32 cellular contexts compared by ENCODE assay signal in genomic region chr10:132991706-132992432, GRCh38. TPM values are rescaled to one million over a fixed set of nuclear protein-coding genes. Genes with fewer than 3 reads are reported as not detected.
"Had no signal": no experiment of that assay in that cellular context is flagged by ENCODE, and none has a peak within 500 bp of the region (broad histone marks: within the 10 kb centered on the region; RNA-seq: fewer than 3 reads in every experiment).

No MANE protein-coding gene starts in this region.

- H3K36me3 ChIP-seq: adrenal gland, Peyer's patch had no signal

- H3K27me3 Mint-ChIP-seq: activated CD4-positive, alpha-beta memory T cell treated with anti-CD3 and anti-CD28 coated beads, Interleukin-2, amount 10 ng/mL, durations not matched to agents 7 days and 5 days; activated CD8-positive, alpha-beta memory T cell treated with anti-CD3 and anti-CD28 coated beads, Interleukin-2, amount 10 ng/mL, durations not matched to agents 7 days and 5 days; activated naive CD4-positive, alpha-beta T cell treated with anti-CD3 and anti-CD28 coated beads, Interleukin-2, amount 50 U/mL, for 24 hours had no signal

- H3K36me3 Mint-ChIP-seq: activated CD8-positive, alpha-beta memory T cell treated with anti-CD3 and anti-CD28 coated beads, Interleukin-2, amount 10 ng/mL, durations not matched to agents 7 days and 5 days; activated naive CD4-positive, alpha-beta T cell treated with anti-CD3 and anti-CD28 coated beads, Interleukin-2, amount 50 U/mL, for 24 hours had no signal

- H3K4me1 Mint-ChIP-seq: activated CD4-positive, alpha-beta memory T cell treated with anti-CD3 and anti-CD28 coated beads, Interleukin-2, amount 10 ng/mL, durations not matched to agents 7 days and 5 days; activated CD8-positive, alpha-beta memory T cell treated with anti-CD3 and anti-CD28 coated beads, Interleukin-2, amount 10 ng/mL, durations not matched to agents 7 days and 5 days; activated naive CD4-positive, alpha-beta T cell treated with anti-CD3 and anti-CD28 coated beads, Interleukin-2, amount 50 U/mL, for 24 hours had no signal

- H3K27ac ChIP-seq: adrenal gland, body of pancreas, Peyer's patch, VCaP had no signal

- H3K9me3 Mint-ChIP-seq: activated CD4-positive, alpha-beta memory T cell treated with anti-CD3 and anti-CD28 coated beads, Interleukin-2, amount 10 ng/mL, durations not matched to agents 7 days and 5 days; activated naive CD4-positive, alpha-beta T cell treated with anti-CD3 and anti-CD28 coated beads, Interleukin-2, amount 50 U/mL, for 24 hours had no signal

- H3K9me3 ChIP-seq: adrenal gland, body of pancreas, Peyer's patch had no signal

- H3K4me3 Mint-ChIP-seq: activated CD4-positive, alpha-beta memory T cell treated with anti-CD3 and anti-CD28 coated beads, Interleukin-2, amount 10 ng/mL, durations not matched to agents 7 days and 5 days; activated CD8-positive, alpha-beta memory T cell treated with anti-CD3 and anti-CD28 coated beads, Interleukin-2, amount 10 ng/mL, durations not matched to agents 7 days and 5 days; activated naive CD4-positive, alpha-beta T cell treated with anti-CD3 and anti-CD28 coated beads, Interleukin-2, amount 50 U/mL, for 24 hours had no signal

- H3K27ac Mint-ChIP-seq: activated CD4-positive, alpha-beta memory T cell treated with anti-CD3 and anti-CD28 coated beads, Interleukin-2, amount 10 ng/mL, durations not matched to agents 7 days and 5 days; activated CD8-positive, alpha-beta memory T cell treated with anti-CD3 and anti-CD28 coated beads, Interleukin-2, amount 10 ng/mL, durations not matched to agents 7 days and 5 days; activated naive CD4-positive, alpha-beta T cell treated with anti-CD3 and anti-CD28 coated beads, Interleukin-2, amount 50 U/mL, for 24 hours had no signal

- H3K4me1 ChIP-seq: adrenal gland, body of pancreas, Peyer's patch had no signal

- DNase-seq: activated CD4-positive, alpha-beta memory T cell treated with anti-CD3 and anti-CD28 coated beads, Interleukin-2, amount 10 ng/mL, durations not matched to agents 7 days and 5 days; activated CD4-positive, alpha-beta T cell treated with anti-CD3 and anti-CD28 coated beads for 1 hour; activated CD4-positive, alpha-beta T cell treated with anti-CD3 and anti-CD28 coated beads for 48 hours; activated CD4-positive, CD25-positive, alpha-beta regulatory T cell; activated CD8-positive, alpha-beta memory T cell treated with anti-CD3 and anti-CD28 coated beads for 24 hours; activated CD8-positive, alpha-beta memory T cell treated with anti-CD3 and anti-CD28 coated beads, Interleukin-2, amount 10 ng/mL, durations not matched to agents 7 days and 5 days; activated CD8-positive, alpha-beta memory T cell treated with anti-CD3 and anti-CD28 coated beads, Interleukin-2, amount 50 U/mL, for 48 hours; activated effector memory CD4-positive, alpha-beta T cell treated with Interleukin-2 at 50 U/mL for 16 hours; activated naive CD4-positive, alpha-beta T cell; activated T-cell treated with anti-CD3 and anti-CD28 coated beads, Interleukin-2, amount 50 U/mL, for 48 hours; adrenal gland; body of pancreas; central memory CD4-positive, alpha-beta T cell; Karpas-422; KBM-7; NCI-H1105; NCI-H1436; NCI-H1694; NCI-H2029; NCI-H510A; NCI-H526; NCI-H748 treated with DMSO at 0.1 percent for 48 hours; NK-92 treated with Interleukin-12 subunit alpha and Interleukin-12 subunit beta, amount 100 ng/mL, for 24 hours; PC-3; Peyer's patch; RPMI8226; SW 1271; T-helper 1 cell; T-helper 2 cell; T-helper 9 cell had no signal

- H3K4me3 ChIP-seq: adrenal gland, body of pancreas, Peyer's patch had no signal

- H3K27me3 ChIP-seq: adrenal gland, body of pancreas, Peyer's patch had no signal

- ATAC-seq: activated CD8-positive, alpha-beta memory T cell treated with anti-CD3 and anti-CD28 coated beads, Interleukin-2, amount 10 ng/mL, durations not matched to agents 7 days and 5 days; body of pancreas; PC-3 had no signal

RNA-seq across cellular contexts. Expression of gene CFAP46, which starts 49.5 kb away (rescaled TPM):
- total RNA-seq: activated CD4-positive, alpha-beta memory T cell treated with anti-CD3 and anti-CD28 coated beads, Interleukin-2, amount 10 ng/mL, durations not matched to agents 7 days and 5 days; activated CD8-positive, alpha-beta memory T cell treated with anti-CD3 and anti-CD28 coated beads, Interleukin-2, amount 10 ng/mL, durations not matched to agents 7 days and 5 days; Peyer's patch had no signal
